Comparison of ENCODE assay signal across 10 cellular contexts in genomic region chrX:17007134-17007768, GRCh38.
DNase-seq lines count a peak whose midpoint lies in the region; ATAC-seq, FAIRE-seq and TF ChIP-seq lines count a peak whose summit lies in the region.
"Had no signal": no experiment of that assay in that cellular context is flagged by ENCODE, and none has a peak within 500 bp of the region (broad histone marks: within the 10 kb centered on the region; RNA-seq: fewer than 3 reads in every experiment).

No MANE protein-coding gene starts in this region.

- peak; percentile 76 for ATAC-seq in SK-N-SH treated with all-trans-retinoic acid at 6 μM for 48 hours
- ATAC-seq in GM18909 (IDR thresholded peaks at IDR 0.05; ENCODE audit: poor library complexity, unreplicated experiment) = no peak
- no peak for ATAC-seq in GM18867 (IDR thresholded peaks at IDR 0.05; ENCODE audit: unreplicated experiment)
- ATAC-seq: activated CD8-positive, alpha-beta T cell treated with anti-CD3 and anti-CD28 coated beads for 36 hours had no signal

- FAIRE-seq in islet of Langerhans (lab: Jason Lieb, UNC) = peak; percentile 93

- DNase-seq in Ammon's horn (ENCODE audit: low spot score) = peak; percentile 31
- peak; percentile 23 for DNase-seq in H4 (ENCODE audit: low spot score)
- no peak for DNase-seq in NCI-H1436 (lab: John Stamatoyannopoulos, UW)
- no peak for DNase-seq in NCI-H446 treated with DMSO at 0.1 percent for 48 hours (lab: John Stamatoyannopoulos, UW)
- DNase-seq: activated CD8-positive, alpha-beta T cell treated with anti-CD3 and anti-CD28 coated beads for 36 hours; right lobe of liver had no signal

TF ChIP-seq in SK-N-SH treated with all-trans-retinoic acid at 6 μM for 48 hours, 23 proteins besides CTCF, POLR2A, EP300 and RAD21:
- TF ChIP-seq CREB5 (CRISPR knock-in tag; IDR thresholded peaks at IDR 0.05; ENCODE audit: low read depth) (no peak), PPARA (CRISPR knock-in tag; IDR thresholded peaks at IDR 0.05; ENCODE audit: borderline replicate concordance) (no peak), GLIS3 (CRISPR knock-in tag; IDR thresholded peaks at IDR 0.05) (no peak), CSDC2 (CRISPR knock-in tag; IDR thresholded peaks at IDR 0.05) (no peak), TCF4 (CRISPR knock-in tag; IDR thresholded peaks at IDR 0.05; ENCODE audit: borderline replicate concordance) (no peak)
- TF ChIP-seq, protein P1, sequence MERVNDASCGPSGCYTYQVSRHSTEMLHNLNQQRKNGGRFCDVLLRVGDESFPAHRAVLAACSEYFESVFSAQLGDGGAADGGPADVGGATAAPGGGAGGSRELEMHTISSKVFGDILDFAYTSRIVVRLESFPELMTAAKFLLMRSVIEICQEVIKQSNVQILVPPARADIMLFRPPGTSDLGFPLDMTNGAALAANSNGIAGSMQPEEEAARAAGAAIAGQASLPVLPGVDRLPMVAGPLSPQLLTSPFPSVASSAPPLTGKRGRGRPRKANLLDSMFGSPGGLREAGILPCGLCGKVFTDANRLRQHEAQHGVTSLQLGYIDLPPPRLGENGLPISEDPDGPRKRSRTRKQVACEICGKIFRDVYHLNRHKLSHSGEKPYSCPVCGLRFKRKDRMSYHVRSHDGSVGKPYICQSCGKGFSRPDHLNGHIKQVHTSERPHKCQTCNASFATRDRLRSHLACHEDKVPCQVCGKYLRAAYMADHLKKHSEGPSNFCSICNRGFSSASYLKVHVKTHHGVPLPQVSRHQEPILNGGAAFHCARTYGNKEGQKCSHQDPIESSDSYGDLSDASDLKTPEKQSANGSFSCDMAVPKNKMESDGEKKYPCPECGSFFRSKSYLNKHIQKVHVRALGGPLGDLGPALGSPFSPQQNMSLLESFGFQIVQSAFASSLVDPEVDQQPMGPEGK (CRISPR knock-in tag; IDR thresholded peaks at IDR 0.05; ENCODE audit: borderline replicate concordance) = no peak
- TF ChIP-seq, protein P2, sequence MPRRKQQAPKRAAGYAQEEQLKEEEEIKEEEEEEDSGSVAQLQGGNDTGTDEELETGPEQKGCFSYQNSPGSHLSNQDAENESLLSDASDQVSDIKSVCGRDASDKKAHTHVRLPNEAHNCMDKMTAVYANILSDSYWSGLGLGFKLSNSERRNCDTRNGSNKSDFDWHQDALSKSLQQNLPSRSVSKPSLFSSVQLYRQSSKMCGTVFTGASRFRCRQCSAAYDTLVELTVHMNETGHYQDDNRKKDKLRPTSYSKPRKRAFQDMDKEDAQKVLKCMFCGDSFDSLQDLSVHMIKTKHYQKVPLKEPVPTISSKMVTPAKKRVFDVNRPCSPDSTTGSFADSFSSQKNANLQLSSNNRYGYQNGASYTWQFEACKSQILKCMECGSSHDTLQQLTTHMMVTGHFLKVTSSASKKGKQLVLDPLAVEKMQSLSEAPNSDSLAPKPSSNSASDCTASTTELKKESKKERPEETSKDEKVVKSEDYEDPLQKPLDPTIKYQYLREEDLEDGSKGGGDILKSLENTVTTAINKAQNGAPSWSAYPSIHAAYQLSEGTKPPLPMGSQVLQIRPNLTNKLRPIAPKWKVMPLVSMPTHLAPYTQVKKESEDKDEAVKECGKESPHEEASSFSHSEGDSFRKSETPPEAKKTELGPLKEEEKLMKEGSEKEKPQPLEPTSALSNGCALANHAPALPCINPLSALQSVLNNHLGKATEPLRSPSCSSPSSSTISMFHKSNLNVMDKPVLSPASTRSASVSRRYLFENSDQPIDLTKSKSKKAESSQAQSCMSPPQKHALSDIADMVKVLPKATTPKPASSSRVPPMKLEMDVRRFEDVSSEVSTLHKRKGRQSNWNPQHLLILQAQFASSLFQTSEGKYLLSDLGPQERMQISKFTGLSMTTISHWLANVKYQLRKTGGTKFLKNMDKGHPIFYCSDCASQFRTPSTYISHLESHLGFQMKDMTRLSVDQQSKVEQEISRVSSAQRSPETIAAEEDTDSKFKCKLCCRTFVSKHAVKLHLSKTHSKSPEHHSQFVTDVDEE (CRISPR knock-in tag; IDR thresholded peaks at IDR 0.05) = no peak

Comparison
In these comparisons a context has a peak if more than half of its experiments do, and no peak if none do; other contexts are left out.
1. DNase-seq: peak in Ammon's horn (single experiment) and H4 (single experiment); none in NCI-H1436 (single experiment) and NCI-H446 treated with DMSO at 0.1 percent for 48 hours (single experiment).